13 cellular contexts compared by ENCODE assay signal in genomic region chr14:73143003-73143402, GRCh38. TPM values are rescaled to one million over a fixed set of nuclear protein-coding genes. Genes with fewer than 3 reads are reported as not detected.
DNase-seq lines count a peak whose midpoint lies in the region; ATAC-seq and TF ChIP-seq lines count a peak whose summit lies in the region.
"Had no signal": no experiment of that assay in that cellular context is flagged by ENCODE, and none has a peak within 500 bp of the region (broad histone marks: within the 10 kb centered on the region; RNA-seq: fewer than 3 reads in every experiment).

No MANE protein-coding gene starts in this region.

- DNase-seq in CD4-positive, alpha-beta T cell = no peak
- DNase-seq in T-cell = no peak
- DNase-seq in globus pallidus (ENCODE audit: low spot score) = peak; percentile 97
- DNase-seq in nucleus accumbens (lab: John Stamatoyannopoulos, UW) = peak in 50 of 56 donors; percentile 13 to 82 (median 60)
- DNase-seq in stimulated activated CD4-positive, alpha-beta T cell treated with anti-CD3 and anti-CD28 coated beads, Interleukin-2, amount 100 ng/mL, for 24 hours = no peak
- DNase-seq in KBM-7 = no peak
- no peak for DNase-seq in HEK293T (ENCODE audit: extremely low spot score)
- DNase-seq: central memory CD4-positive, alpha-beta T cell; NCI-H1930; T-helper 9 cell; upper lobe of right lung had no signal

- no peak for TF ChIP-seq CTCF in CD4-positive, alpha-beta T cell (IDR thresholded peaks at IDR 0.05)

- intact Hi-C loops in CD4-positive, alpha-beta T cell (cut with DNase I, micrococcal nuclease) = no loop called here

- in situ Hi-C loops in KBM-7 (cut with MboI; ENCODE audit: low pct_unique_long_range_greater_than_20kb, low sequenced_read_pairs) = no loop called here

- POLR2A ChIA-PET in CD4-positive, alpha-beta T cell (lab: Charles Lee) = no interaction called here
- POLR2A ChIA-PET in T-cell (lab: Charles Lee) (interaction anchor here in 1 of 2 donors (0.6 kb wide), 1 partner anchor 17 kb away, joined by 3 read pairs; no protein-coding TSS in a partner anchor), HEK293T (lab: Yijun Ruan, JAX) (interaction anchor here (2.0 kb wide), 1 partner anchor 85 kb away, joined by 7 read pairs; the partner anchor contains the start of gene RBM25)

- no peaks in the 10 kb centered on the region for H3K9me3 ChIP-seq in CD4-positive, alpha-beta T cell (ENCODE audit: control insufficient read depth, low read length)
- H3K9me3 ChIP-seq: BLaER1 treated with 17β-estradiol and CSF1 and Interleukin-3, amounts not matched to agents 10 nM and 100 nM; upper lobe of right lung had no signal

- no peaks in the 10 kb centered on the region for H3K9me3 Mint-ChIP-seq in CD4-positive, alpha-beta T cell
- H3K9me3 Mint-ChIP-seq in T-cell = no peaks in the 10 kb centered on the region

- H3K27ac ChIP-seq in CD4-positive, alpha-beta T cell (ENCODE audit: low read depth, low read length) = no peak overlapping the region
- H3K27ac ChIP-seq: BLaER1 treated with 17β-estradiol and CSF1 and Interleukin-3, amounts not matched to agents 10 nM and 100 nM; upper lobe of right lung had no signal

- H3K4me3 Mint-ChIP-seq in CD4-positive, alpha-beta T cell = no peak overlapping the region
- H3K4me3 Mint-ChIP-seq in T-cell = no peak overlapping the region

- peaks cover 39% of the 10 kb centered on the region for H3K4me1 Mint-ChIP-seq in CD4-positive, alpha-beta T cell (ENCODE audit: low read depth)
- H3K4me1 Mint-ChIP-seq in T-cell = peaks cover 32 to 44% (median 42%) of the 10 kb centered on the region in 3 donors

- H3K27ac Mint-ChIP-seq in CD4-positive, alpha-beta T cell = peak overlapping the region; percentile 39
- peak overlapping the region; percentile 44 to 49 for H3K27ac Mint-ChIP-seq in T-cell

- H3K27me3 Mint-ChIP-seq in CD4-positive, alpha-beta T cell = no peaks in the 10 kb centered on the region
- H3K27me3 Mint-ChIP-seq in T-cell = no peaks in the 10 kb centered on the region

- ATAC-seq in CD4-positive, alpha-beta T cell (ENCODE audit: poor library complexity) = no peak
- ATAC-seq in T-cell (replicated peaks in 1 of 4) = no peak
- no peak for ATAC-seq in HG03571 (IDR thresholded peaks at IDR 0.05; ENCODE audit: unreplicated experiment)
- ATAC-seq: upper lobe of right lung had no signal

- H3K27me3 ChIP-seq in CD4-positive, alpha-beta T cell (ENCODE audit: control insufficient read depth, insufficient read depth, low read length) = no peaks in the 10 kb centered on the region
- H3K27me3 ChIP-seq: BLaER1 treated with 17β-estradiol and CSF1 and Interleukin-3, amounts not matched to agents 10 nM and 100 nM; upper lobe of right lung had no signal

- H3K36me3 Mint-ChIP-seq in CD4-positive, alpha-beta T cell (ENCODE audit: low read depth) = peaks cover 34% of the 10 kb centered on the region
- H3K36me3 Mint-ChIP-seq in T-cell = peaks cover 3% of the 10 kb centered on the region

- CTCF ChIA-PET in CD4-positive, alpha-beta T cell (lab: Charles Lee) = no interaction called here
- CTCF ChIA-PET in T-cell (lab: Charles Lee) = no interaction called here
- CTCF ChIA-PET in HEK293T (lab: Yijun Ruan, JAX) = interaction anchor here (0.8 kb wide), 1 partner anchor 304 kb away, joined by 3 read pairs; no protein-coding TSS in a partner anchor

TF ChIP-seq in HEK293T, 16 proteins besides CTCF, POLR2A, EP300 and RAD21:
- no peak for TF ChIP-seq FOXK2 (IDR thresholded peaks at IDR 0.05)

RNA-seq across cellular contexts. Expression of gene PSEN1, which starts 6.7 kb away (rescaled TPM):
- total RNA-seq in CD4-positive, alpha-beta T cell = 10 to 100 TPM; 27.1 to 28.3 TPM
- 10 to 100 TPM; 31.7 to 49.2 (median 37.9) TPM for total RNA-seq in T-cell

Comparison
In these comparisons a context has a peak if more than half of its experiments do, and no peak if none do; other contexts are left out.
1. DNase-seq: peak in globus pallidus (single experiment) and nucleus accumbens (50 of 56); none in CD4-positive, alpha-beta T cell (0 of 10), T-cell (0 of 34), stimulated activated CD4-positive, alpha-beta T cell treated with anti-CD3 and anti-CD28 coated beads, Interleukin-2, amount 100 ng/mL, for 24 hours (0 of 2), KBM-7 (single experiment) and HEK293T (single experiment).